Comparison of ENCODE assay signal across 20 cellular contexts in genomic region chr1:14238472-14239059, GRCh38.
DNase-seq lines count a peak whose midpoint lies in the region; ATAC-seq and TF ChIP-seq lines count a peak whose summit lies in the region.
"Had no signal": no experiment of that assay in that cellular context is flagged by ENCODE, and none has a peak within 500 bp of the region (broad histone marks: within the 10 kb centered on the region; RNA-seq: fewer than 3 reads in every experiment).

No MANE protein-coding gene starts in this region.

- no peaks in the 10 kb centered on the region for H3K9me3 ChIP-seq in colonic mucosa
- H3K9me3 ChIP-seq in left lung = no peaks in the 10 kb centered on the region
- H3K9me3 ChIP-seq in stomach = no peaks in the 10 kb centered on the region
- H3K9me3 ChIP-seq in breast epithelium = no peaks in the 10 kb centered on the region
- H3K9me3 ChIP-seq in CD8-positive, alpha-beta memory T cell (ENCODE audit: low read length) = no peaks in the 10 kb centered on the region
- H3K9me3 ChIP-seq: esophagus squamous epithelium had no signal

- peaks cover 0 to under 1% of the 10 kb centered on the region in 2 donors for H3K27me3 Mint-ChIP-seq in CD8-positive, alpha-beta memory T cell
- H3K27me3 Mint-ChIP-seq: activated CD4-positive, alpha-beta memory T cell treated with anti-CD3 and anti-CD28 coated beads, Interleukin-2, amount 10 ng/mL, durations not matched to agents 7 days and 5 days; activated naive CD8-positive, alpha-beta T cell treated with anti-CD3 and anti-CD28 coated beads for 36 hours had no signal

- H3K4me3 ChIP-seq in colonic mucosa = no peak overlapping the region
- H3K4me3 ChIP-seq in left lung = no peak overlapping the region
- no peak overlapping the region for H3K4me3 ChIP-seq in stomach
- no peak overlapping the region for H3K4me3 ChIP-seq in breast epithelium
- no peak overlapping the region for H3K4me3 ChIP-seq in CD8-positive, alpha-beta memory T cell (ENCODE audit: low read length)
- H3K4me3 ChIP-seq: cardiac muscle cell, esophagus squamous epithelium, hepatocyte had no signal

- POLR2A ChIA-PET in CD8-positive, alpha-beta memory T cell (lab: Charles Lee) = no interaction called here

- 56 to 70% (median 61%) methylated on average over 7 of the region's 7 CpGs for WGBS in stomach, 5 donors

- H3K9ac ChIP-seq in colonic mucosa (ENCODE audit: low read depth in 2 of 2, low read length in 2 of 2) = no peak overlapping the region

- no peak overlapping the region for H3K4me3 Mint-ChIP-seq in CD8-positive, alpha-beta memory T cell
- H3K4me3 Mint-ChIP-seq: activated CD4-positive, alpha-beta memory T cell treated with anti-CD3 and anti-CD28 coated beads, Interleukin-2, amount 10 ng/mL, durations not matched to agents 7 days and 5 days; activated naive CD8-positive, alpha-beta T cell treated with anti-CD3 and anti-CD28 coated beads for 36 hours; CD4-positive, alpha-beta T cell; HFFc6; T-helper 17 cell; type B pancreatic cell had no signal

- H3K4me1 Mint-ChIP-seq in CD8-positive, alpha-beta memory T cell = no peaks in the 10 kb centered on the region
- H3K4me1 Mint-ChIP-seq: activated CD4-positive, alpha-beta memory T cell treated with anti-CD3 and anti-CD28 coated beads, Interleukin-2, amount 10 ng/mL, durations not matched to agents 7 days and 5 days; activated naive CD8-positive, alpha-beta T cell treated with anti-CD3 and anti-CD28 coated beads for 36 hours; T-helper 17 cell had no signal

- no peak overlapping the region for H3K27ac ChIP-seq in colonic mucosa
- peak overlapping the region in 1 of 2 donors; percentile 44 for H3K27ac ChIP-seq in left lung
- peak overlapping the region in 3 of 5 donors; percentile 9 to 53 (median 50) for H3K27ac ChIP-seq in stomach
- H3K27ac ChIP-seq in breast epithelium = peak overlapping the region in 1 of 2 donors; percentile 38
- no peak overlapping the region for H3K27ac ChIP-seq in CD8-positive, alpha-beta memory T cell (ENCODE audit: low read depth, low read length)
- H3K27ac ChIP-seq: cardiac muscle cell, hepatocyte had no signal

- TF ChIP-seq CTCF in colonic mucosa (IDR thresholded peaks at IDR 0.05) = no peak
- TF ChIP-seq CTCF in left lung (IDR thresholded peaks at IDR 0.05) = no peak
- no peak for TF ChIP-seq CTCF in stomach (IDR thresholded peaks at IDR 0.05)
- TF ChIP-seq CTCF in breast epithelium (IDR thresholded peaks at IDR 0.05) = no peak

- TF ChIP-seq POLR2A in stomach (IDR thresholded peaks at IDR 0.05) (no peak), breast epithelium (IDR thresholded peaks at IDR 0.05) (no peak)

- H3K9me3 Mint-ChIP-seq in CD8-positive, alpha-beta memory T cell = no peaks in the 10 kb centered on the region
- H3K9me3 Mint-ChIP-seq: activated CD4-positive, alpha-beta memory T cell treated with anti-CD3 and anti-CD28 coated beads, Interleukin-2, amount 10 ng/mL, durations not matched to agents 7 days and 5 days; activated naive CD8-positive, alpha-beta T cell treated with anti-CD3 and anti-CD28 coated beads for 36 hours; CD4-positive, alpha-beta T cell; type B pancreatic cell had no signal

- CTCF ChIA-PET in CD8-positive, alpha-beta memory T cell (lab: Charles Lee) = no interaction called here

- intact Hi-C loops in colonic mucosa (cut with DNase I) (no loop called here), left lung (cut with DNase I) (no loop called here), stomach (cut with DNase I; ENCODE audit: low total_unique reads) (no loop called here), breast epithelium (cut with DNase I; ENCODE audit: low total_unique reads) (loop anchor here (10.0 kb wide), 1 partner anchor 1716 kb away; no protein-coding TSS in a partner anchor)

- H3K27me3 ChIP-seq in colonic mucosa = no peaks in the 10 kb centered on the region
- H3K27me3 ChIP-seq in left lung = no peaks in the 10 kb centered on the region
- H3K27me3 ChIP-seq in stomach = no peaks in the 10 kb centered on the region
- no peaks in the 10 kb centered on the region for H3K27me3 ChIP-seq in breast epithelium
- H3K27me3 ChIP-seq in CD8-positive, alpha-beta memory T cell (ENCODE audit: insufficient read depth, low read length, poor library complexity, severe bottlenecking) = no peaks in the 10 kb centered on the region
- H3K27me3 ChIP-seq: cardiac muscle cell, hepatocyte had no signal

- no peak for TF ChIP-seq EP300 in stomach (IDR thresholded peaks at IDR 0.05)

- H3K4me1 ChIP-seq in colonic mucosa = no peaks in the 10 kb centered on the region
- peaks cover 0 to 7% of the 10 kb centered on the region in 2 donors for H3K4me1 ChIP-seq in left lung
- no peaks in the 10 kb centered on the region for H3K4me1 ChIP-seq in stomach
- no peaks in the 10 kb centered on the region for H3K4me1 ChIP-seq in breast epithelium
- H3K4me1 ChIP-seq in CD8-positive, alpha-beta memory T cell (ENCODE audit: insufficient read depth, low read length) = no peaks in the 10 kb centered on the region
- H3K4me1 ChIP-seq: esophagus squamous epithelium had no signal

- H3K27ac Mint-ChIP-seq in CD8-positive, alpha-beta memory T cell = no peak overlapping the region
- H3K27ac Mint-ChIP-seq: activated CD4-positive, alpha-beta memory T cell treated with anti-CD3 and anti-CD28 coated beads, Interleukin-2, amount 10 ng/mL, durations not matched to agents 7 days and 5 days; activated naive CD8-positive, alpha-beta T cell treated with anti-CD3 and anti-CD28 coated beads for 36 hours; CD4-positive, alpha-beta T cell; HFFc6; T-helper 17 cell; type B pancreatic cell had no signal

- no peaks in the 10 kb centered on the region for H3K36me3 Mint-ChIP-seq in CD8-positive, alpha-beta memory T cell
- H3K36me3 Mint-ChIP-seq: activated naive CD8-positive, alpha-beta T cell treated with anti-CD3 and anti-CD28 coated beads for 36 hours; type B pancreatic cell had no signal

- ATAC-seq in left lung = peak; percentile 69
- ATAC-seq: T-helper 17 cell had no signal

- H3K36me3 ChIP-seq in colonic mucosa (no peaks in the 10 kb centered on the region), left lung (no peaks in the 10 kb centered on the region), stomach (no peaks in the 10 kb centered on the region), breast epithelium (no peaks in the 10 kb centered on the region)
- H3K36me3 ChIP-seq in CD8-positive, alpha-beta memory T cell (ENCODE audit: insufficient read depth, low read length) = no peaks in the 10 kb centered on the region
- H3K36me3 ChIP-seq: cardiac muscle cell, esophagus squamous epithelium had no signal

- peak; percentile 32 for DNase-seq in DMS79 treated with DMSO at 0.1 percent for 48 hours (lab: John Stamatoyannopoulos, UW)
- peak; percentile 24 for DNase-seq in colonic mucosa
- DNase-seq in left lung = peak in 1 of 2 donors; percentile 37
- peak; percentile 27 for DNase-seq in stomach
- no peak for DNase-seq in breast epithelium (ENCODE audit: low spot score in 2 of 2)
- DNase-seq in retina = no peak
- no peak for DNase-seq in CD8-positive, alpha-beta memory T cell
- DNase-seq in Kasumi-1 (lab: John Stamatoyannopoulos, UW) = no peak
- DNase-seq: activated CD4-positive, alpha-beta memory T cell treated with anti-CD3 and anti-CD28 coated beads, Interleukin-2, amount 10 ng/mL, durations not matched to agents 7 days and 5 days; activated naive CD8-positive, alpha-beta T cell treated with anti-CD3 and anti-CD28 coated beads for 36 hours; activated T-cell treated with anti-CD3 and anti-CD28 coated beads, Interleukin-2, amount 50 U/mL, for 48 hours; CD4-positive, alpha-beta T cell; esophagus squamous epithelium; HFFc6; NCI-H1105 treated with DMSO at 0.1 percent for 48 hours; NCI-H2227 treated with DMSO at 0.1 percent for 48 hours; T-helper 17 cell had no signal

Comparison
In these comparisons a context has a peak if more than half of its experiments do, and no peak if none do; other contexts are left out.
1. DNase-seq: peak in DMS79 treated with DMSO at 0.1 percent for 48 hours (single experiment), colonic mucosa (single experiment) and stomach (single experiment); none in breast epithelium (0 of 2), retina (single experiment), CD8-positive, alpha-beta memory T cell (0 of 5) and Kasumi-1 (0 of 2).
2. H3K27ac ChIP-seq: peak in stomach (3 of 5); none in colonic mucosa (single experiment) and CD8-positive, alpha-beta memory T cell (single experiment).